ENCODE assay signal across 18 cellular contexts in the genomic region with DNA sequence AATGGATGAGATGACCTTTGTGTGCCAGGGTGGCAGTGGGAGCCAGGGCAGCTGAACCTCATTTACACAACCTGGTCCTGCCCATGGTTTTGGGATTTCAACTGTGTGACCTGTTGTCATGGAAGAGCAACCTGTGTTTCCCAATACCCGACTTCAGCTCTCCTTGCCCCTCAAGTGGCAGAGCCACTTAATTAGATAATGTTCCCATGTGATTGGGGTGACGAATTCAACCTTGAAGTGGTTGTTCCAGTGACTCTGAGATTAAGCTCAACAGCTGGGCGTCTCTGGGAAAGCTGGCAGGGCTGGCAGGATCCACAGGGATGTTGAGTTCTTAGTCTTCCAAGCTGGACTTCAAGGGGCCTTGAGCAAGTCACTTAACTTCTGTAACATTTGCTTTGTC.
DNase-seq lines count a peak whose midpoint lies in the region; ATAC-seq and TF ChIP-seq lines count a peak whose summit lies in the region.
"Had no signal": no experiment of that assay in that cellular context is flagged by ENCODE, and none has a peak within 500 bp of the region (broad histone marks: within the 10 kb centered on the region; RNA-seq: fewer than 3 reads in every experiment).

No MANE protein-coding gene starts in this region.

- H3K4me3 ChIP-seq in heart right ventricle (no peak overlapping the region), mesenchymal stem cell (ENCODE audit: insufficient read depth in 1 of 2, low read depth in 1 of 2, low read length in 2 of 2) (no peak overlapping the region)
- H3K4me3 ChIP-seq: BLaER1, HAP-1, MG63 had no signal

- H3K4me1 ChIP-seq in heart right ventricle (peaks cover 0 to 50% (median 14%) of the 10 kb centered on the region in 9 donors), mesenchymal stem cell (ENCODE audit: control insufficient read depth, insufficient read depth, low read depth, low read length) (no peaks in the 10 kb centered on the region)

- 26 to 38% methylated on average over 3 of the region's 3 CpGs for WGBS in heart right ventricle, 2 donors
- WGBS in mesenchymal stem cell = 43% methylated on average over 3 of the region's 3 CpGs

- H4K91ac ChIP-seq in mesenchymal stem cell (ENCODE audit: low read length) = no peak overlapping the region

- no peak overlapping the region for H3K18ac ChIP-seq in mesenchymal stem cell (ENCODE audit: low read depth in 1 of 2, low read length in 2 of 2)

- no peaks in the 10 kb centered on the region for H3K9me3 Mint-ChIP-seq in activated CD4-positive, alpha-beta T cell treated with anti-CD3 and anti-CD28 coated beads, Interleukin-2, amount 10 ng/mL, durations not matched to agents 24 days and 14 days
- peaks cover 0 to 5% of the 10 kb centered on the region in 2 donors for H3K9me3 Mint-ChIP-seq in stimulated activated naive B cell treated with anti-CD40 and anti-IgM and Interleukin-4, amounts not matched to agents 10 μg/mL and 1 μg/mL and 100 μg/mL, for 72 hours
- peaks cover 13% of the 10 kb centered on the region for H3K9me3 Mint-ChIP-seq in nephron progenitor cell
- H3K9me3 Mint-ChIP-seq: CD8-positive, alpha-beta T cell had no signal

- no peak overlapping the region for H3K4me3 Mint-ChIP-seq in activated CD4-positive, alpha-beta T cell treated with anti-CD3 and anti-CD28 coated beads, Interleukin-2, amount 10 ng/mL, durations not matched to agents 24 days and 14 days
- H3K4me3 Mint-ChIP-seq in stimulated activated naive B cell treated with anti-CD40 and anti-IgM and Interleukin-4, amounts not matched to agents 10 μg/mL and 1 μg/mL and 100 μg/mL, for 72 hours = no peak overlapping the region
- no peak overlapping the region for H3K4me3 Mint-ChIP-seq in nephron progenitor cell
- H3K4me3 Mint-ChIP-seq: CD8-positive, alpha-beta T cell had no signal

- intact Hi-C loops in activated CD4-positive, alpha-beta T cell treated with anti-CD3 and anti-CD28 coated beads, Interleukin-2, amount 10 ng/mL, durations not matched to agents 24 days and 14 days (cut with micrococcal nuclease) = no loop called here
- intact Hi-C loops in heart right ventricle (cut with DNase I) = loop anchor here in 2 of 10 donors (5.0 to 10.0 kb wide), 2 partner anchors 61 to 69 kb away; partner anchors contain the start of gene THSD4 (in 1 of the 2)

- H3K23ac ChIP-seq in mesenchymal stem cell (ENCODE audit: low read length in 2 of 2) = no peak overlapping the region

- H2BK5ac ChIP-seq in mesenchymal stem cell (ENCODE audit: low read depth, low read length, poor library complexity, severe bottlenecking) = no peak overlapping the region

- H3K36me3 ChIP-seq in heart right ventricle = peaks cover 0 to 8% (median 0%) of the 10 kb centered on the region in 9 donors
- H3K36me3 ChIP-seq in mesenchymal stem cell (ENCODE audit: control insufficient read depth in 1 of 2, insufficient read depth in 2 of 2, low read depth in 1 of 2, low read length in 2 of 2) = no peaks in the 10 kb centered on the region
- H3K36me3 ChIP-seq: BLaER1, HAP-1 had no signal

- no peak overlapping the region for H2AK5ac ChIP-seq in mesenchymal stem cell (ENCODE audit: low read length, severe bottlenecking)

- no peaks in the 10 kb centered on the region for H3K4me1 Mint-ChIP-seq in activated CD4-positive, alpha-beta T cell treated with anti-CD3 and anti-CD28 coated beads, Interleukin-2, amount 10 ng/mL, durations not matched to agents 24 days and 14 days
- no peaks in the 10 kb centered on the region for H3K4me1 Mint-ChIP-seq in stimulated activated naive B cell treated with anti-CD40 and anti-IgM and Interleukin-4, amounts not matched to agents 10 μg/mL and 1 μg/mL and 100 μg/mL, for 72 hours
- H3K4me1 Mint-ChIP-seq in nephron progenitor cell = peaks cover 6% of the 10 kb centered on the region

- H3K27ac Mint-ChIP-seq in activated CD4-positive, alpha-beta T cell treated with anti-CD3 and anti-CD28 coated beads, Interleukin-2, amount 10 ng/mL, durations not matched to agents 24 days and 14 days = no peak overlapping the region
- no peak overlapping the region for H3K27ac Mint-ChIP-seq in stimulated activated naive B cell treated with anti-CD40 and anti-IgM and Interleukin-4, amounts not matched to agents 10 μg/mL and 1 μg/mL and 100 μg/mL, for 72 hours
- no peak overlapping the region for H3K27ac Mint-ChIP-seq in nephron progenitor cell
- H3K27ac Mint-ChIP-seq: CD8-positive, alpha-beta T cell had no signal

- no peak overlapping the region for H3K4ac ChIP-seq in mesenchymal stem cell (ENCODE audit: low read depth in 1 of 2, low read length in 2 of 2)

- no peak overlapping the region for H3K4me2 ChIP-seq in mesenchymal stem cell (ENCODE audit: low read length, poor library complexity, severe bottlenecking)
- H3K4me2 ChIP-seq: BLaER1 had no signal

- H3K27ac ChIP-seq in heart right ventricle = peak overlapping the region in 9 of 10 donors; percentile 42 to 82 (median 72)
- H3K27ac ChIP-seq in mesenchymal stem cell (ENCODE audit: low read length, poor library complexity, severe bottlenecking) = no peak overlapping the region
- H3K27ac ChIP-seq: BLaER1 had no signal

- no peaks in the 10 kb centered on the region for H3K27me3 Mint-ChIP-seq in activated CD4-positive, alpha-beta T cell treated with anti-CD3 and anti-CD28 coated beads, Interleukin-2, amount 10 ng/mL, durations not matched to agents 24 days and 14 days
- peaks cover 0 to 5% of the 10 kb centered on the region in 2 donors for H3K27me3 Mint-ChIP-seq in stimulated activated naive B cell treated with anti-CD40 and anti-IgM and Interleukin-4, amounts not matched to agents 10 μg/mL and 1 μg/mL and 100 μg/mL, for 72 hours
- peaks cover 9% of the 10 kb centered on the region for H3K27me3 Mint-ChIP-seq in nephron progenitor cell (ENCODE audit: low read depth, poor library complexity)

- H3K79me1 ChIP-seq in mesenchymal stem cell (replicated peaks; ENCODE audit: low read length, poor library complexity, severe bottlenecking) = peaks cover 14% of the 10 kb centered on the region

- no peak for TF ChIP-seq CTCF in heart right ventricle (IDR thresholded peaks at IDR 0.05)
- no peak for TF ChIP-seq CTCF in nephron progenitor cell (IDR thresholded peaks at IDR 0.05)

- H3K9me3 ChIP-seq in heart right ventricle (no peaks in the 10 kb centered on the region), mesenchymal stem cell (ENCODE audit: control insufficient read depth, low read length) (no peaks in the 10 kb centered on the region)
- H3K9me3 ChIP-seq: BLaER1, HAP-1, MG63 had no signal

- DNase-seq in activated CD4-positive, alpha-beta T cell treated with anti-CD3 and anti-CD28 coated beads, Interleukin-2, amount 10 ng/mL, durations not matched to agents 24 days and 14 days = peak; percentile 19
- DNase-seq in activated CD4-positive, alpha-beta T cell treated with anti-CD3 and anti-CD28 coated beads, Interleukin-2, amount 50 U/mL, for 1 hour = no peak
- DNase-seq in heart right ventricle = peak; percentile 40 to 43
- DNase-seq in mesenchymal stem cell = no peak
- no peak for DNase-seq in SHP77 (lab: John Stamatoyannopoulos, UW)
- DNase-seq in stimulated activated naive B cell treated with anti-CD40 and anti-IgM and Interleukin-4, amounts not matched to agents 10 μg/mL and 1 μg/mL and 100 μg/mL, for 72 hours = no peak
- DNase-seq in nephron progenitor cell = no peak
- DNase-seq in NK-92 treated with Interleukin-12 subunit alpha and Interleukin-12 subunit beta, amount 100 ng/mL, for 24 hours (lab: John Stamatoyannopoulos, UW) = no peak
- DNase-seq: CD8-positive, alpha-beta T cell; DMS79; IMR-90; Karpas-422; MG63; NCI-H1092 treated with DMSO at 0.1 percent for 48 hours; NCI-H1694 treated with DMSO at 0.1 percent for 48 hours; NCI-H748 treated with DMSO at 0.1 percent for 48 hours had no signal

- H2BK12ac ChIP-seq in mesenchymal stem cell (ENCODE audit: low read length in 2 of 2) = no peak overlapping the region

- peak overlapping the region; percentile 29 for H2AFZ ChIP-seq in mesenchymal stem cell (ENCODE audit: low read depth, low read length)

- no peaks in the 10 kb centered on the region for H3K36me3 Mint-ChIP-seq in activated CD4-positive, alpha-beta T cell treated with anti-CD3 and anti-CD28 coated beads, Interleukin-2, amount 10 ng/mL, durations not matched to agents 24 days and 14 days (ENCODE audit: low read depth)
- no peaks in the 10 kb centered on the region for H3K36me3 Mint-ChIP-seq in stimulated activated naive B cell treated with anti-CD40 and anti-IgM and Interleukin-4, amounts not matched to agents 10 μg/mL and 1 μg/mL and 100 μg/mL, for 72 hours
- peaks cover 10% of the 10 kb centered on the region for H3K36me3 Mint-ChIP-seq in nephron progenitor cell (ENCODE audit: low read depth)
- H3K36me3 Mint-ChIP-seq: CD8-positive, alpha-beta T cell had no signal

- H3K27me3 ChIP-seq in heart right ventricle = no peaks in the 10 kb centered on the region
- no peaks in the 10 kb centered on the region for H3K27me3 ChIP-seq in mesenchymal stem cell (ENCODE audit: control insufficient read depth in 1 of 2, insufficient read depth in 1 of 2, low read length in 2 of 2)
- H3K27me3 ChIP-seq: BLaER1, MG63 had no signal

- no peak overlapping the region for H4K8ac ChIP-seq in mesenchymal stem cell (ENCODE audit: low read length)

- H2BK120ac ChIP-seq in mesenchymal stem cell (ENCODE audit: low read depth, low read length) = no peak overlapping the region

- H2BK15ac ChIP-seq in mesenchymal stem cell (ENCODE audit: low read depth, poor library complexity, severe bottlenecking) = no peak overlapping the region

- H3K9ac ChIP-seq in mesenchymal stem cell (ENCODE audit: low read length) = no peak overlapping the region
- H3K9ac ChIP-seq: BLaER1 had no signal

- peak; percentile 66 to 92 (median 83) for ATAC-seq in heart right ventricle
- ATAC-seq in stimulated activated naive B cell treated with anti-CD40 and anti-IgM and Interleukin-4, amounts not matched to agents 10 μg/mL and 1 μg/mL and 100 μg/mL, for 72 hours (replicated peaks) = no peak
- ATAC-seq: CD8-positive, alpha-beta T cell had no signal

- no peak overlapping the region for H3K14ac ChIP-seq in mesenchymal stem cell (ENCODE audit: low read length in 2 of 2)

Comparison
In these comparisons a context has a peak if more than half of its experiments do, and no peak if none do; other contexts are left out.
1. DNase-seq: peak in activated CD4-positive, alpha-beta T cell treated with anti-CD3 and anti-CD28 coated beads, Interleukin-2, amount 10 ng/mL, durations not matched to agents 24 days and 14 days (single experiment) and heart right ventricle (2 of 2); none in activated CD4-positive, alpha-beta T cell treated with anti-CD3 and anti-CD28 coated beads, Interleukin-2, amount 50 U/mL, for 1 hour (single experiment), mesenchymal stem cell (single experiment), SHP77 (0 of 2), stimulated activated naive B cell treated with anti-CD40 and anti-IgM and Interleukin-4, amounts not matched to agents 10 μg/mL and 1 μg/mL and 100 μg/mL, for 72 hours (single experiment), nephron progenitor cell (single experiment) and NK-92 treated with Interleukin-12 subunit alpha and Interleukin-12 subunit beta, amount 100 ng/mL, for 24 hours (single experiment).
2. ATAC-seq: peak in heart right ventricle (8 of 8); none in stimulated activated naive B cell treated with anti-CD40 and anti-IgM and Interleukin-4, amounts not matched to agents 10 μg/mL and 1 μg/mL and 100 μg/mL, for 72 hours (0 of 2).